Comparison of ENCODE assay signal across 20 cellular contexts in the genomic region with DNA sequence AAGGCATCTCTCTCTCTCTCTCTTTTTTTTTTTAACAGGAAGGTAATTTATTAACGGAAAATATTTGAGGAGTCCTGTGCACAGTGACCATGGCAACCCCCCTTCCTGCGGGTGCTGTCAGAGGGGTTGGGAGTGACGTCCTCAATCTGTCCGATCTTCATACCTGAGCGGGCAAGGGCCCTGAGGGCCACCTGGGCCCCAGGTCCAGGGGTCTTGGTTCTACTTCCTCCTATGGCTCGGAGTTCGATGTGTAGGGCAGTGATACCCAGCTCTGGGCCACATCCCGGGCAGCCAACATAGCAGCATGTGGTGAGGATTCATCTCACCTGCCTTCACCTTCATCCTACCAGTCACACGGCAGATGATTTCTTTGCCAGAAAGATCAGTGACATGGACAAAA.
"Had no signal": no experiment of that assay in that cellular context is flagged by ENCODE, and none has a peak within 500 bp of the region (broad histone marks: within the 10 kb centered on the region; RNA-seq: fewer than 3 reads in every experiment).

No MANE protein-coding gene starts in this region.

- H3K4me3 ChIP-seq: breast epithelium, esophagus squamous epithelium, left lung, mucosa of descending colon, pancreas, SK-N-MC, thyroid gland had no signal

- H3K9me3 Mint-ChIP-seq: activated CD4-positive, alpha-beta memory T cell treated with anti-CD3 and anti-CD28 coated beads, Interleukin-2, amount 10 ng/mL, durations not matched to agents 7 days and 5 days; activated naive CD4-positive, alpha-beta T cell treated with anti-CD3 and anti-CD28 coated beads, Interleukin-2, amount 10 ng/mL, durations not matched to agents 7 days and 5 days; effector memory CD8-positive, alpha-beta T cell; memory B cell; naive B cell; T-helper 2 cell treated with Interferon-gamma antibody and Interleukin-4, amounts not matched to agents 5 μg/mL and 100 μg/mL, for 36 hours had no signal

- H3K27ac Mint-ChIP-seq: activated CD4-positive, alpha-beta memory T cell treated with anti-CD3 and anti-CD28 coated beads, Interleukin-2, amount 10 ng/mL, durations not matched to agents 7 days and 5 days; activated CD4-positive, alpha-beta T cell treated with anti-CD3 and anti-CD28 coated beads for 36 hours; activated CD8-positive, alpha-beta memory T cell treated with anti-CD3 and anti-CD28 coated beads, Interleukin-2, amount 10 ng/mL, durations not matched to agents 7 days and 5 days; activated naive CD4-positive, alpha-beta T cell treated with anti-CD3 and anti-CD28 coated beads, Interleukin-2, amount 10 ng/mL, durations not matched to agents 7 days and 5 days; T-helper 2 cell treated with Interferon-gamma antibody and Interleukin-4, amounts not matched to agents 5 μg/mL and 100 μg/mL, for 36 hours had no signal

- H3K27me3 ChIP-seq: breast epithelium, esophagus squamous epithelium, left lung, pancreas, thyroid gland had no signal

- H3K9me3 ChIP-seq: breast epithelium, esophagus squamous epithelium, left lung, mucosa of descending colon, pancreas, thyroid gland had no signal

- DNase-seq: activated CD4-positive, alpha-beta memory T cell treated with anti-CD3 and anti-CD28 coated beads, Interleukin-2, amount 10 ng/mL, durations not matched to agents 7 days and 5 days; activated CD4-positive, alpha-beta T cell treated with anti-CD3 and anti-CD28 coated beads for 36 hours; activated CD8-positive, alpha-beta memory T cell treated with anti-CD3 and anti-CD28 coated beads, Interleukin-2, amount 10 ng/mL, durations not matched to agents 7 days and 5 days; activated effector memory CD4-positive, alpha-beta T cell treated with Interleukin-2 at 50 U/mL for 16 hours; activated naive CD4-positive, alpha-beta T cell treated with anti-CD3 and anti-CD28 coated beads, Interleukin-2, amount 10 ng/mL, durations not matched to agents 7 days and 5 days; dermis blood vessel endothelial cell; effector memory CD8-positive, alpha-beta T cell; esophagus squamous epithelium; hippocampal formation; left lung; mucosa of descending colon; naive B cell; pancreas; stimulated activated CD8-positive, alpha-beta memory T cell treated with anti-CD3 and anti-CD28 coated beads, Interleukin-4, amount 100 ng/mL, for 48 hours; stimulated activated naive CD4-positive, alpha-beta T cell treated with Interleukin-2 at 50 U/mL for 16 hours; thyroid gland had no signal

- ATAC-seq: activated CD4-positive, alpha-beta T cell treated with anti-CD3 and anti-CD28 coated beads for 36 hours; activated CD8-positive, alpha-beta memory T cell treated with anti-CD3 and anti-CD28 coated beads, Interleukin-2, amount 10 ng/mL, durations not matched to agents 7 days and 5 days; effector memory CD8-positive, alpha-beta T cell; left lung; mucosa of descending colon; pancreas had no signal

- H3K27me3 Mint-ChIP-seq: activated CD4-positive, alpha-beta memory T cell treated with anti-CD3 and anti-CD28 coated beads, Interleukin-2, amount 10 ng/mL, durations not matched to agents 7 days and 5 days; activated CD4-positive, alpha-beta T cell treated with anti-CD3 and anti-CD28 coated beads for 36 hours; activated CD8-positive, alpha-beta memory T cell treated with anti-CD3 and anti-CD28 coated beads, Interleukin-2, amount 10 ng/mL, durations not matched to agents 7 days and 5 days; activated naive CD4-positive, alpha-beta T cell treated with anti-CD3 and anti-CD28 coated beads, Interleukin-2, amount 10 ng/mL, durations not matched to agents 7 days and 5 days; effector memory CD8-positive, alpha-beta T cell; memory B cell; naive B cell had no signal

- H3K4me3 Mint-ChIP-seq: activated CD4-positive, alpha-beta memory T cell treated with anti-CD3 and anti-CD28 coated beads, Interleukin-2, amount 10 ng/mL, durations not matched to agents 7 days and 5 days; activated CD4-positive, alpha-beta T cell treated with anti-CD3 and anti-CD28 coated beads for 36 hours; activated CD8-positive, alpha-beta memory T cell treated with anti-CD3 and anti-CD28 coated beads, Interleukin-2, amount 10 ng/mL, durations not matched to agents 7 days and 5 days; activated naive CD4-positive, alpha-beta T cell treated with anti-CD3 and anti-CD28 coated beads, Interleukin-2, amount 10 ng/mL, durations not matched to agents 7 days and 5 days; memory B cell; naive B cell; T-helper 2 cell treated with Interferon-gamma antibody and Interleukin-4, amounts not matched to agents 5 μg/mL and 100 μg/mL, for 36 hours had no signal

- H3K27ac ChIP-seq: breast epithelium, esophagus squamous epithelium, pancreas, SK-N-MC, thyroid gland had no signal

- H3K36me3 ChIP-seq: breast epithelium, pancreas, thyroid gland had no signal
